In the genomic region with DNA sequence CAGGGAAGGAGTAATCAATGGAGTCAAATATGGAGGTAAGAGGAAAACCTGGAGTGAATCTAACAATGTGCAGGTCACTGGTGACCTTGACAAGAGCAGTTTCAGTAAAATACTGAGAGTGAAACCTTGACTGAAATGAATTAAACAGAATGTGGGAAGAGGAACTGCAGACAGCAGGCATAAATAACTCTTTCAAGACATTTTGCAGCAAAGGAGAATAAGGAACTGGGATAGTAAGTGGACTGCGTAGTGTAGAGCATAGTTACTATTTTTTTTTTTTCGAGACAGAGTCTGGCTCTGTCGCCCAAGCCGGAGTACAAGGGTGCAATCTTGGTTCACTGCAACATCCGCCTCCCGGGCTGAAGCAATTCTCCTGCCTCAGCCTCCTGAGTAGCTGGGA, we compare ENCODE assay signal across 9 cellular contexts. TPM values are rescaled to one million over a fixed set of nuclear protein-coding genes. Genes with fewer than 3 reads are reported as not detected.
DNase-seq lines count a peak whose midpoint lies in the region; ATAC-seq and TF ChIP-seq lines count a peak whose summit lies in the region.
"Had no signal": no experiment of that assay in that cellular context is flagged by ENCODE, and none has a peak within 500 bp of the region (broad histone marks: within the 10 kb centered on the region; RNA-seq: fewer than 3 reads in every experiment).

No MANE protein-coding gene starts in this region.

- no peak overlapping the region for H4K91ac ChIP-seq in H9 (ENCODE audit: insufficient read length, low read depth, low read length)

- CTCF ChIA-PET in T-cell (lab: Charles Lee) = no interaction called here

- no peak overlapping the region for H3K23ac ChIP-seq in H9 (ENCODE audit: insufficient read length, low read depth, low read length)

- H2AFZ ChIP-seq in H9 (ENCODE audit: low read length) = no peak overlapping the region

- no peaks in the 10 kb centered on the region for H3K79me2 ChIP-seq in H9 (ENCODE audit: insufficient read depth, low read length)

- no peak overlapping the region for H2BK15ac ChIP-seq in H9 (ENCODE audit: low read depth, low read length)

- H3K27ac Mint-ChIP-seq in CD14-positive monocyte (peak overlapping the region; percentile 75 to 91 (median 88)), T-helper 17 cell (peak overlapping the region; percentile 73), T-cell (no peak overlapping the region), H9 (no peak overlapping the region)

- no peak overlapping the region for H3K14ac ChIP-seq in H9 (ENCODE audit: insufficient read depth, low read length)

- peak; percentile 68 for ATAC-seq in GM19397 (IDR thresholded peaks at IDR 0.05; ENCODE audit: unreplicated experiment)
- peak; percentile 62 for ATAC-seq in HG03159 (IDR thresholded peaks at IDR 0.05; ENCODE audit: unreplicated experiment)
- no peak for ATAC-seq in T-helper 17 cell
- ATAC-seq in T-cell (replicated peaks in 1 of 4) = no peak

- no peak overlapping the region for H2AK5ac ChIP-seq in H9 (ENCODE audit: insufficient read length, low read length)

- H3K9ac ChIP-seq in H9 (ENCODE audit: extremely low read depth, insufficient read length, low read length) = no peak overlapping the region

- no peaks in the 10 kb centered on the region for H3K9me3 Mint-ChIP-seq in CD14-positive monocyte
- no peaks in the 10 kb centered on the region for H3K9me3 Mint-ChIP-seq in T-cell
- H3K9me3 Mint-ChIP-seq in H9 = peaks cover 57 to 65% of the 10 kb centered on the region in 2 experiments

- H3K4me2 ChIP-seq in H9 (ENCODE audit: insufficient read depth, insufficient read length, low read length) = no peak overlapping the region

- H3K4me1 ChIP-seq in H9 (ENCODE audit: insufficient read depth, low read length) = no peaks in the 10 kb centered on the region

- H3T11ph ChIP-seq in H9 (ENCODE audit: low read length) = no peak overlapping the region

- WGBS in H9 (ENCODE audit: extremely low coverage, insufficient read length, low lambda C conversion rate) = no CpG with 5 or more reads among the region's 6 CpGs

- no peak overlapping the region for H2BK20ac ChIP-seq in H9 (ENCODE audit: low read depth, low read length, poor library complexity, severe bottlenecking)

- no peak overlapping the region for H2BK120ac ChIP-seq in H9 (ENCODE audit: low read depth, low read length, poor library complexity, severe bottlenecking)

- intact Hi-C loops in CD14-positive monocyte (cut with micrococcal nuclease) = loop anchor here in 1 of 2 donors (10.0 kb wide), 1 partner anchor 92 kb away; no protein-coding TSS in a partner anchor

- H4K8ac ChIP-seq in H9 (replicated peaks; ENCODE audit: insufficient read length, low read depth, low read length) = no peak overlapping the region

- no peak overlapping the region for H3K18ac ChIP-seq in H9 (ENCODE audit: insufficient read length, low read depth, low read length)

- H3K36me3 Mint-ChIP-seq in CD14-positive monocyte = peaks cover 17 to 31% of the 10 kb centered on the region in 2 donors
- H3K36me3 Mint-ChIP-seq in T-helper 17 cell (ENCODE audit: low read depth) = peaks cover 16% of the 10 kb centered on the region
- peaks cover 38% of the 10 kb centered on the region for H3K36me3 Mint-ChIP-seq in T-cell
- peaks cover 40 to 65% (median 59%) of the 10 kb centered on the region in 3 experiments for H3K36me3 Mint-ChIP-seq in H9 (ENCODE audit: insufficient read depth in 1 of 3, low read depth in 3 of 3)

- H2BK12ac ChIP-seq in H9 (ENCODE audit: insufficient read length, low read depth, low read length) = no peak overlapping the region

- no peaks in the 10 kb centered on the region for H4K20me1 ChIP-seq in H9 (ENCODE audit: control insufficient read depth, insufficient read depth, insufficient read length)

- peak overlapping the region; percentile 64 to 74 for H3K4me3 Mint-ChIP-seq in CD14-positive monocyte
- H3K4me3 Mint-ChIP-seq in T-helper 17 cell = no peak overlapping the region
- H3K4me3 Mint-ChIP-seq in T-cell = no peak overlapping the region
- H3K4me3 Mint-ChIP-seq in H9 = no peak overlapping the region

- POLR2A ChIA-PET in T-cell (lab: Charles Lee) = no interaction called here

- no peak overlapping the region for H3K4ac ChIP-seq in H9 (ENCODE audit: low read depth, low read length)

- TF ChIP-seq CTCF in CD14-positive monocyte (IDR thresholded peaks at IDR 0.05) (no peak), H9 (conservative IDR thresholded peaks at IDR 0.05) (no peak)

- H3K56ac ChIP-seq in H9 (ENCODE audit: insufficient read length, low read depth, low read length) = no peak overlapping the region

- DNase-seq in CD14-positive monocyte (ENCODE audit: low spot score) (peak; percentile 40), T-helper 17 cell (no peak), T-cell (no peak), hippocampal formation (lab: John Stamatoyannopoulos, UW) (no peak), H9 (no peak)
- no peak for DNase-seq in effector CD8-positive, alpha-beta T cell (lab: John Stamatoyannopoulos, UW)
- DNase-seq: NCI-H2171 had no signal

- H3K9me3 ChIP-seq in T-helper 17 cell (ENCODE audit: control insufficient read depth, low read length, poor library complexity, severe bottlenecking) = no peaks in the 10 kb centered on the region
- H3K9me3 ChIP-seq in H9 (ENCODE audit: control insufficient read depth, low read depth, low read length) = peaks cover 10% of the 10 kb centered on the region

- H3K27me3 Mint-ChIP-seq in CD14-positive monocyte (ENCODE audit: low read depth in 3 of 3) (peaks cover 0 to 1% (median 0%) of the 10 kb centered on the region in 3 donors), T-helper 17 cell (no peaks in the 10 kb centered on the region), T-cell (peaks cover 0 to 11% of the 10 kb centered on the region in 2 donors), H9 (ENCODE audit: low read depth) (no peaks in the 10 kb centered on the region; the same call in 1 of the 2 replicates)

- no peak overlapping the region for H2BK5ac ChIP-seq in H9 (ENCODE audit: insufficient read length, low read length)

- no peaks in the 10 kb centered on the region for H3K27me3 ChIP-seq in H9 (ENCODE audit: insufficient read depth, low read length)

- H3K4me1 Mint-ChIP-seq in CD14-positive monocyte (peaks cover 31% of the 10 kb centered on the region), T-helper 17 cell (peaks cover 16% of the 10 kb centered on the region), T-cell (peaks cover 0 to 19% (median 7%) of the 10 kb centered on the region in 3 donors), H9 (no peaks in the 10 kb centered on the region)

- H4K5ac ChIP-seq in H9 (ENCODE audit: insufficient read length, low read depth, low read length) = no peak overlapping the region

- H3K23me2 ChIP-seq in H9 (ENCODE audit: insufficient read length, low read depth, low read length, poor library complexity, severe bottlenecking) = no peaks in the 10 kb centered on the region

- H3K27ac ChIP-seq in H9 (ENCODE audit: insufficient read length, low read depth, low read length) = no peak overlapping the region

- no peaks in the 10 kb centered on the region for H3K79me1 ChIP-seq in H9 (ENCODE audit: insufficient read depth, low read depth, low read length, poor library complexity, severe bottlenecking)

RNA-seq across cellular contexts. Expression of a gene that starts 24.0 kb away (rescaled TPM):
- polyA plus RNA-seq in CD14-positive monocyte = 100 to 1,000 TPM in 1 of 2 donors, 10 to 100 TPM in 1; 97.3 to 112 TPM
- total RNA-seq in T-helper 17 cell (100 to 1,000 TPM; 239 TPM), T-cell (100 to 1,000 TPM; 203 to 281 (median 209) TPM), H9 (2021) (409 and 414 TPM in 2 replicates)

Comparison
In these comparisons a context has a peak if more than half of its experiments do, and no peak if none do; other contexts are left out.
1. H3K27ac Mint-ChIP-seq: peak in CD14-positive monocyte (7 of 7) and T-helper 17 cell (single experiment); none in T-cell (0 of 2) and H9 (0 of 3).
2. H3K4me3 Mint-ChIP-seq: peak in CD14-positive monocyte (2 of 2); none in T-helper 17 cell (single experiment), T-cell (0 of 3) and H9 (0 of 2).
3. ATAC-seq: peak in GM19397 (single experiment) and HG03159 (single experiment); none in T-helper 17 cell (single experiment) and T-cell (0 of 4).